In the genomic region with DNA sequence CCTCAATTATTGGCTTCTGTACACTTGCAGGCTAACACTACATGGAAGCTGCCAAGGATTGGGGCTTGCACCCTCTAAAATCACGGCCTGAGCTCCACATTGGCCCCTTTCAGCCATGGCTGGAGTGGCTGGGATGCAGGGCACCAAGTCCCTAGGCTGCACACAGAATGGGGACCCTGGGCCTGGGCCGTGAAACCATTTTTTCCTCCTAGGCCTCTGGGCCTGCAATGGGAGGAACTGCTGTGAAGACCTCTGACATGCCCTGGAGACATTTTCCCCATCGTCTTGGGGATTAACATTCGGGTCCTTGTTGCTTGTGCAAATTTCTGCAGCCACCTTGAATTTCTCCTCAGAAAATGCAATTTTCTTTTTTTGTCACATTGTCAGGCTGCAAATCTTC, we compare ENCODE assay signal across 3 cellular contexts. TPM values are rescaled to one million over a fixed set of nuclear protein-coding genes. Genes with fewer than 3 reads are reported as not detected.
"Had no signal": no experiment of that assay in that cellular context is flagged by ENCODE, and none has a peak within 500 bp of the region (broad histone marks: within the 10 kb centered on the region; RNA-seq: fewer than 3 reads in every experiment).

No MANE protein-coding gene starts in this region.

RNA-seq across cellular contexts. Expression of a gene that starts 23.6 kb away (rescaled TPM):
- total RNA-seq: myocyte; natural killer cell treated with Interleukin-12 subunit alpha and Interleukin-12 subunit beta and Interleukin-15 and Interleukin-18, amount 100 ng/mL, for 72 hours had no signal
- polyA plus RNA-seq: naive thymus-derived CD4-positive, alpha-beta T cell had no signal
